10 cellular contexts compared by ENCODE assay signal in the genomic region with DNA sequence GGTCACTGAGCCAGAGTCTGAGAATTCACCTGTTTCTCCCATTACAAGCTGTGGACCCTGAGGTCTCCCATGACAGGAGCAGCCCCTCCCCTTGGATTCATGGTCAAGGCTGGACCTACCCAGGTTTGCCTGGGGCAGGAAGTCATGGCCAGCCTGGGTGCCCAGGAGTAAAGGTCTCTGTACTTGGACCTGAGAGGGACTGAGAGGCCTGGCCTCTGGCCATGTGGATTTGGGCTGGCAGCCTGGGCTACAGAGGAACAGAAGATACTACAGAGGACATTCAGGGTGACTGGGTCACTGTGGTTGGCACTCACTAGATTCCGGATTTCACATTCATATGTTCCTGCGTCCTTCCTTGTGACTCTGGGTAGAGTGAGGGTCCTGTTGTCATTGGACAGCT. TPM values are rescaled to one million over a fixed set of nuclear protein-coding genes. Genes with fewer than 3 reads are reported as not detected.
"Had no signal": no experiment of that assay in that cellular context is flagged by ENCODE, and none has a peak within 500 bp of the region (broad histone marks: within the 10 kb centered on the region; RNA-seq: fewer than 3 reads in every experiment).

No MANE protein-coding gene starts in this region.

- H3K4me3 ChIP-seq: GM23248, K562 had no signal

- DNase-seq: GM23248, H9, HCEC 1CT, IMR-90, KG1 had no signal

- FAIRE-seq: H1, H54, K562 had no signal

- H3K4me1 Mint-ChIP-seq: H9 had no signal

- H3K27ac ChIP-seq: GM23248, HL-60 had no signal

- ATAC-seq: K562 had no signal

- H3K27ac Mint-ChIP-seq: H9 had no signal

- H3K4me3 Mint-ChIP-seq: H9 had no signal

RNA-seq across cellular contexts. Expression of a gene that starts 31.5 kb away (rescaled TPM):
- total RNA-seq: GM23248, H1, H9, HT1080, IMR-90, K562 had no signal
- polyA plus RNA-seq: GM23248, H1, IMR-90, K562 had no signal
